23 cellular contexts compared by ENCODE assay signal in genomic region chr16:6576646-6577045, GRCh38.
"Had no signal": no experiment of that assay in that cellular context is flagged by ENCODE, and none has a peak within 500 bp of the region (broad histone marks: within the 10 kb centered on the region; RNA-seq: fewer than 3 reads in every experiment).

No MANE protein-coding gene starts in this region.

- FAIRE-seq: keratinocyte had no signal

- H3K4me3 Mint-ChIP-seq: naive thymus-derived CD8-positive, alpha-beta T cell; stimulated activated naive B cell treated with anti-CD40 and anti-IgM and Interleukin-4, amounts not matched to agents 10 μg/mL and 1 μg/mL and 100 μg/mL, for 72 hours had no signal

- H3K36me3 Mint-ChIP-seq: stimulated activated naive B cell treated with anti-CD40 and anti-IgM and Interleukin-4, amounts not matched to agents 10 μg/mL and 1 μg/mL and 100 μg/mL, for 72 hours had no signal

- DNase-seq: hippocampal formation; kidney glomerular epithelial cell; left cardiac atrium; left lung; lower lobe of right lung; mammary epithelial cell; mesenchymal stem cell; naive thymus-derived CD8-positive, alpha-beta T cell; ovary; right lobe of liver; stimulated activated CD4-positive, alpha-beta T cell treated with anti-CD3 and anti-CD28 coated beads, Interleukin-12 subunit alpha, Interleukin-12 subunit beta, amount 100 ng/mL, for 4 hours; stimulated activated CD4-positive, alpha-beta T cell treated with anti-CD3 and anti-CD28 coated beads, Interleukin-15, amount 100 ng/mL, for 24 hours; stimulated activated CD4-positive, alpha-beta T cell treated with anti-CD3 and anti-CD28 coated beads, Interleukin-2, amount 100 ng/mL, for 24 hours; stimulated activated CD4-positive, alpha-beta T cell treated with anti-CD3 and anti-CD28 coated beads, Interleukin-4, amount 100 ng/mL, for 1 hour; stimulated activated naive B cell treated with anti-CD40 and anti-IgM and Interleukin-4, amounts not matched to agents 10 μg/mL and 1 μg/mL and 100 μg/mL, for 72 hours; stimulated activated naive CD8-positive, alpha-beta T cell treated with anti-CD3 and anti-CD28 coated beads, Interleukin-15, Interleukin-2, amounts not matched to agents 100 U/mL and 50 U/mL, for 24 hours; stomach; testis; thyroid gland; transverse colon; upper lobe of left lung had no signal

- H3K27ac Mint-ChIP-seq: progenitor cell of endocrine pancreas; stimulated activated naive B cell treated with anti-CD40 and anti-IgM and Interleukin-4, amounts not matched to agents 10 μg/mL and 1 μg/mL and 100 μg/mL, for 72 hours had no signal

- H3K27me3 Mint-ChIP-seq: naive thymus-derived CD8-positive, alpha-beta T cell; stimulated activated naive B cell treated with anti-CD40 and anti-IgM and Interleukin-4, amounts not matched to agents 10 μg/mL and 1 μg/mL and 100 μg/mL, for 72 hours had no signal

- H3K4me1 Mint-ChIP-seq: naive thymus-derived CD8-positive, alpha-beta T cell; stimulated activated naive B cell treated with anti-CD40 and anti-IgM and Interleukin-4, amounts not matched to agents 10 μg/mL and 1 μg/mL and 100 μg/mL, for 72 hours had no signal
